ENCODE assay signal across 11 cellular contexts in genomic region chr5:425714-426113, GRCh38. TPM values are rescaled to one million over a fixed set of nuclear protein-coding genes. Genes with fewer than 3 reads are reported as not detected.
DNase-seq lines count a peak whose midpoint lies in the region; ATAC-seq, FAIRE-seq and TF ChIP-seq lines count a peak whose summit lies in the region.
"Had no signal": no experiment of that assay in that cellular context is flagged by ENCODE, and none has a peak within 500 bp of the region (broad histone marks: within the 10 kb centered on the region; RNA-seq: fewer than 3 reads in every experiment).

No MANE protein-coding gene starts in this region.

- no peak for ATAC-seq in activated CD4-positive, CD25-positive, alpha-beta regulatory T cell treated with anti-CD3 and anti-CD28 coated beads, Interleukin-2, amount 50 U/mL, for 24 hours
- no peak for ATAC-seq in activated CD8-positive, alpha-beta T cell treated with anti-CD3 and anti-CD28 coated beads, Interleukin-2, amount 10 ng/mL, durations not matched to agents 7 days and 5 days
- ATAC-seq in GM21619 (IDR thresholded peaks at IDR 0.05; ENCODE audit: unreplicated experiment) = no peak
- ATAC-seq: psoas muscle had no signal

- POLR2A ChIA-PET in activated CD8-positive, alpha-beta T cell treated with anti-CD3 and anti-CD28 coated beads, Interleukin-2, amount 10 ng/mL, durations not matched to agents 7 days and 5 days (lab: Charles Lee) = no interaction called here

- H3K4me3 ChIP-seq in NB4 (ENCODE audit: low read depth, low read length) = no peak overlapping the region
- H3K4me3 ChIP-seq: psoas muscle had no signal

- CTCF ChIA-PET in activated CD8-positive, alpha-beta T cell treated with anti-CD3 and anti-CD28 coated beads, Interleukin-2, amount 10 ng/mL, durations not matched to agents 7 days and 5 days (lab: Charles Lee) = interaction anchor here (0.7 to 3.5 kb wide), 14 partner anchors 10 to 237 kb away, joined by 3 to 28 read pairs (median 4); partner anchors contain the start of gene AHRR

- no peak overlapping the region for H3K4me3 Mint-ChIP-seq in activated CD8-positive, alpha-beta T cell treated with anti-CD3 and anti-CD28 coated beads, Interleukin-2, amount 10 ng/mL, durations not matched to agents 7 days and 5 days
- H3K4me3 Mint-ChIP-seq: brain had no signal

- H3K36me3 Mint-ChIP-seq in activated CD8-positive, alpha-beta T cell treated with anti-CD3 and anti-CD28 coated beads, Interleukin-2, amount 10 ng/mL, durations not matched to agents 7 days and 5 days (ENCODE audit: low read depth) = peaks cover 59% of the 10 kb centered on the region

- H3K9me3 Mint-ChIP-seq in activated CD8-positive, alpha-beta T cell treated with anti-CD3 and anti-CD28 coated beads, Interleukin-2, amount 10 ng/mL, durations not matched to agents 7 days and 5 days (ENCODE audit: insufficient read depth) = no peaks in the 10 kb centered on the region

- FAIRE-seq in H54 (lab: Jason Lieb, UNC) = no peak
- FAIRE-seq: TTC549 had no signal

- H3K27ac Mint-ChIP-seq in activated CD8-positive, alpha-beta T cell treated with anti-CD3 and anti-CD28 coated beads, Interleukin-2, amount 10 ng/mL, durations not matched to agents 7 days and 5 days = no peak overlapping the region

- H3K4me1 Mint-ChIP-seq in activated CD8-positive, alpha-beta T cell treated with anti-CD3 and anti-CD28 coated beads, Interleukin-2, amount 10 ng/mL, durations not matched to agents 7 days and 5 days (ENCODE audit: low read depth) = peaks cover 42% of the 10 kb centered on the region

- DNase-seq in activated CD4-positive, CD25-positive, alpha-beta regulatory T cell treated with anti-CD3 and anti-CD28 coated beads, Interleukin-2, amount 50 U/mL, for 72 hours = peak; percentile 25
- DNase-seq in NB4 (ENCODE audit: low read depth) = peak; percentile 48
- DNase-seq in activated CD8-positive, alpha-beta T cell treated with anti-CD3 and anti-CD28 coated beads, Interleukin-2, amount 10 ng/mL, durations not matched to agents 7 days and 5 days = peak; percentile 41
- DNase-seq in midbrain (lab: John Stamatoyannopoulos, UW) = peak; percentile 20
- no peak for DNase-seq in HK-2 (ENCODE audit: unreplicated experiment)
- DNase-seq in H54 (ENCODE audit: insufficient read length, low spot score) = no peak

- peak; percentile 34 for TF ChIP-seq CTCF in NB4 (IDR thresholded peaks at IDR 0.05; ENCODE audit: low read depth, low read length)

- H3K27me3 Mint-ChIP-seq in activated CD8-positive, alpha-beta T cell treated with anti-CD3 and anti-CD28 coated beads, Interleukin-2, amount 10 ng/mL, durations not matched to agents 7 days and 5 days (ENCODE audit: low read depth) = no peaks in the 10 kb centered on the region

- TF ChIP-seq POLR2A in NB4 (IDR thresholded peaks at IDR 0.05; ENCODE audit: extremely low read depth, insufficient read length) = no peak
- TF ChIP-seq POLR2A in H54 (IDR thresholded peaks at IDR 0.05; ENCODE audit: low read depth, low read length) = no peak

RNA-seq across cellular contexts. Expression of gene EXOC3, which starts 17.3 kb away (rescaled TPM):
- 10 to 100 TPM; 62.2 to 62.3 TPM for total RNA-seq in activated CD8-positive, alpha-beta T cell treated with anti-CD3 and anti-CD28 coated beads, Interleukin-2, amount 10 ng/mL, durations not matched to agents 7 days and 5 days

Comparison
In these comparisons a context has a peak if more than half of its experiments do, and no peak if none do; other contexts are left out.
1. DNase-seq: peak in activated CD4-positive, CD25-positive, alpha-beta regulatory T cell treated with anti-CD3 and anti-CD28 coated beads, Interleukin-2, amount 50 U/mL, for 72 hours (single experiment), NB4 (single experiment), activated CD8-positive, alpha-beta T cell treated with anti-CD3 and anti-CD28 coated beads, Interleukin-2, amount 10 ng/mL, durations not matched to agents 7 days and 5 days (single experiment) and midbrain (single experiment); none in HK-2 (single experiment) and H54 (single experiment).